In genomic region chr17:22435231-22435974, GRCh38 we compare ENCODE assay signal across 23 cellular contexts.
"Had no signal": no experiment of that assay in that cellular context is flagged by ENCODE, and none has a peak within 500 bp of the region (broad histone marks: within the 10 kb centered on the region; RNA-seq: fewer than 3 reads in every experiment).

No MANE protein-coding gene starts in this region.

- H3K9me3 ChIP-seq: prostate gland, right atrium auricular region, tibial artery, vagina had no signal

- H3K27me3 ChIP-seq: foreskin keratinocyte, hepatocyte, right atrium auricular region, vagina had no signal

- H3K36me3 ChIP-seq: prostate gland, right atrium auricular region, tibial artery, vagina had no signal

- H3K4me3 ChIP-seq: hepatocyte, mucosa of descending colon, prostate gland, right atrium auricular region, tibial artery, vagina had no signal

- H3K4me1 ChIP-seq: foreskin keratinocyte, prostate gland, right atrium auricular region, tibial artery, vagina had no signal

- DNase-seq: activated CD4-positive, alpha-beta T cell treated with anti-CD3 and anti-CD28 coated beads for 48 hours; activated CD4-positive, CD25-positive, alpha-beta regulatory T cell; activated CD8-positive, alpha-beta T cell treated with anti-CD3 and anti-CD28 coated beads for 36 hours; activated naive CD4-positive, alpha-beta T cell treated with Interleukin-2 at 50 U/mL for 16 hours; activated naive CD8-positive, alpha-beta T cell treated with anti-CD3 and anti-CD28 coated beads, Interleukin-2, amount 10 ng/mL, durations not matched to agents 7 days and 5 days; activated T-cell treated with anti-CD3 and anti-CD28 coated beads, Interleukin-2, amount 50 U/mL, for 1 hour; anterior cingulate cortex; caudate nucleus; endodermal cell; foreskin keratinocyte; mesenchymal stem cell; mucosa of descending colon; naive B cell; stimulated activated CD4-positive, alpha-beta T cell treated with anti-CD3 and anti-CD28 coated beads, Interleukin-12 subunit alpha, Interleukin-12 subunit beta, amount 100 ng/mL, for 4 hours; stimulated activated CD4-positive, alpha-beta T cell treated with anti-CD3 and anti-CD28 coated beads, Interleukin-1b, Interleukin-23, amount 100 ng/mL, for 48 hours; stimulated activated CD8-positive, alpha-beta memory T cell treated with anti-CD3 and anti-CD28 coated beads, Interleukin-4, amount 100 ng/mL, for 48 hours; stimulated activated naive CD4-positive, alpha-beta T cell treated with Interleukin-2 at 50 U/mL for 16 hours; tibial artery had no signal

- ATAC-seq: activated CD8-positive, alpha-beta T cell treated with anti-CD3 and anti-CD28 coated beads for 36 hours; foreskin keratinocyte; mucosa of descending colon had no signal

- H3K27ac ChIP-seq: epithelial cell of prostate, foreskin keratinocyte, hepatocyte, prostate gland, right atrium auricular region, tibial artery, vagina had no signal
